9 cellular contexts compared by ENCODE assay signal in genomic region chrX:106894978-106895452, GRCh38. TPM values are rescaled to one million over a fixed set of nuclear protein-coding genes. Genes with fewer than 3 reads are reported as not detected.
A peak's percentile ranks its signal among the peaks of the same experiment; 100 is the strongest.
DNase-seq lines count a peak whose midpoint lies in the region; ATAC-seq lines count a peak whose summit lies in the region.
"Had no signal": no experiment of that assay in that cellular context is flagged by ENCODE, and none has a peak within 500 bp of the region (broad histone marks: within the 10 kb centered on the region; RNA-seq: fewer than 3 reads in every experiment).

No MANE protein-coding gene starts in this region.

- no peak overlapping the region for H3K4me3 ChIP-seq in NT2/D1 (ENCODE audit: insufficient read length, low read depth)

- intact Hi-C loops in sciatic nerve (cut with DNase I) = no loop called here

- H3K27me3 ChIP-seq in NT2/D1 (ENCODE audit: insufficient read depth, insufficient read length) = no peaks in the 10 kb centered on the region

- H3K27ac ChIP-seq in epithelial cell of prostate = peak overlapping the region; percentile 42

- DNase-seq in GM04504 (ENCODE audit: low read depth) (peak; percentile 38), NT2/D1 (ENCODE audit: low read depth, low spot score) (no peak), epithelial cell of prostate (ENCODE audit: low read depth, low spot score) (no peak), sciatic nerve (ENCODE audit: low spot score) (no peak), left lobe of liver (ENCODE audit: low spot score) (no peak)

- H3K9me3 ChIP-seq in NT2/D1 (ENCODE audit: insufficient read depth, low read length) = no peaks in the 10 kb centered on the region

- H3K9ac ChIP-seq in NT2/D1 (ENCODE audit: insufficient read length, low read depth) = peak overlapping the region; percentile 45

- no peaks in the 10 kb centered on the region for H3K36me3 ChIP-seq in NT2/D1 (ENCODE audit: insufficient read depth, insufficient read length, low read length)

- peak; percentile 9 for ATAC-seq in sciatic nerve
- no peak for ATAC-seq in left lobe of liver
- ATAC-seq in GM21717 (IDR thresholded peaks at IDR 0.05; ENCODE audit: unreplicated experiment) = no peak
- ATAC-seq in GM21619 (IDR thresholded peaks at IDR 0.05; ENCODE audit: unreplicated experiment) = no peak

- H3K4me1 ChIP-seq in NT2/D1 (ENCODE audit: insufficient read depth, insufficient read length) = peaks cover 4% of the 10 kb centered on the region

RNA-seq across cellular contexts. Expression of gene RIPPLY1, which starts 8.1 kb away (rescaled TPM):
- 0.40 TPM for total RNA-seq in sciatic nerve
- 0.75 TPM for total RNA-seq in left lobe of liver
- total RNA-seq: activated CD4-positive, alpha-beta T cell treated with anti-CD3 and anti-CD28 coated beads for 36 hours; mononuclear cell had no signal

RNA-seq across cellular contexts. Expression of gene CLDN2, which starts 25.2 kb away (rescaled TPM):
- total RNA-seq in sciatic nerve (not detected), left lobe of liver (6.0 TPM)
- total RNA-seq: activated CD4-positive, alpha-beta T cell treated with anti-CD3 and anti-CD28 coated beads for 36 hours; mononuclear cell had no signal
